In the genomic region with DNA sequence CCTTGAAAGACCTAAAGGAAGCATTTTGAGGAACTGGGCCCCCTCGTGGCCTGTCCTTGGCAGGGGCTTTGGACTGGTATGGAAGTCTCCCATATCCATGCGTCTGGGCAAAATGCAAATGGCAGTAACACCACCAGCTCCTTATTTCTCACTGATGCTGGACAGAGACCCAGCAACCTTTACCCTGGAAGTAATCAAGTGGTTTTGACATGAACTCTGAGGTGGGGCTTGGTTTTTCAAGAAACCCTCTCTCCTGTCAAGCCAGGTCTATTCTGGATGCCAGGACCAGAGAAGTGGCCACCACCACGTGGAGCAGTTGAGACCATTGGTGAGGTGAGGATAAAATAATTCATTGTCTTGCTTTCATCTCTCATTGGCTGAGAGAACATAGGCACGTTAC, we compare ENCODE assay signal across 30 cellular contexts.
DNase-seq lines count a peak whose midpoint lies in the region; ATAC-seq and TF ChIP-seq lines count a peak whose summit lies in the region.
"Had no signal": no experiment of that assay in that cellular context is flagged by ENCODE, and none has a peak within 500 bp of the region (broad histone marks: within the 10 kb centered on the region; RNA-seq: fewer than 3 reads in every experiment).

No MANE protein-coding gene starts in this region.

- H3K36me3 Mint-ChIP-seq in chondrocyte (ENCODE audit: low read depth): no peaks in the 10 kb centered on the region
- H3K36me3 Mint-ChIP-seq in Caco-2 (ENCODE audit: insufficient read depth, unreplicated experiment): no peaks in the 10 kb centered on the region
- H3K36me3 Mint-ChIP-seq: activated CD8-positive, alpha-beta memory T cell treated with anti-CD3 and anti-CD28 coated beads, Interleukin-2, amount 10 ng/mL, durations not matched to agents 7 days and 5 days; T-cell had no signal

- H3K79me2 ChIP-seq in SK-N-SH (ENCODE audit: insufficient read depth): no peaks in the 10 kb centered on the region
- H3K79me2 ChIP-seq: parathyroid adenoma had no signal

- no peaks in the 10 kb centered on the region for H4K20me1 ChIP-seq in SK-N-SH (ENCODE audit: insufficient read depth)

- BruUV-seq in Caco-2 (replicated peaks; lab: Mats Ljungman, UMichigan): no TSS peak

- TF ChIP-seq CTCF in SK-N-SH (IDR thresholded peaks at IDR 0.05) (no peak), chondrocyte (IDR thresholded peaks at IDR 0.05) (peak; percentile 21), Caco-2 (IDR thresholded peaks at IDR 0.05; ENCODE audit: insufficient read depth in 1 of 2, low read depth in 1 of 2, low read length in 1 of 2, severe bottlenecking in 1 of 2, unreplicated experiment in 1 of 2) (no peak)

- H3K9me3 Mint-ChIP-seq in chondrocyte (ENCODE audit: low read depth): no peaks in the 10 kb centered on the region
- no peaks in the 10 kb centered on the region for H3K9me3 Mint-ChIP-seq in Caco-2 (ENCODE audit: unreplicated experiment)
- H3K9me3 Mint-ChIP-seq: activated CD4-positive, alpha-beta T cell treated with anti-CD3 and anti-CD28 coated beads, Interleukin-2, amount 10 ng/mL, durations not matched to agents 7 days and 5 days; HFFc6; T-cell had no signal

- no peaks in the 10 kb centered on the region for H3K27me3 ChIP-seq in SK-N-SH (ENCODE audit: insufficient read depth)
- no peaks in the 10 kb centered on the region for H3K27me3 ChIP-seq in Caco-2 (replicated peaks; ENCODE audit: control insufficient read depth, insufficient read depth, low read length)
- H3K27me3 ChIP-seq: ascending aorta, colonic mucosa, MG63, suprapubic skin, upper lobe of right lung had no signal

- POLR2A ChIA-PET in SK-N-SH (lab: Yijun Ruan, JAX): no interaction called here
- POLR2A ChIA-PET in Caco-2 (lab: Charles Lee): no interaction called here

- H3K4me1 ChIP-seq in SK-N-SH (ENCODE audit: control insufficient read depth in 1 of 2, insufficient read depth in 2 of 2, low read depth in 1 of 2, low read length in 1 of 2) (no peaks in the 10 kb centered on the region), Caco-2 (no peaks in the 10 kb centered on the region)
- H3K4me1 ChIP-seq: ascending aorta, colonic mucosa, left ventricle myocardium inferior, parathyroid adenoma, suprapubic skin, upper lobe of right lung had no signal

- H3K9me2 ChIP-seq in SK-N-SH: no peaks in the 10 kb centered on the region

- CTCF ChIA-PET in SK-N-SH (lab: Yijun Ruan, JAX) (interaction anchor here (0.8 to 10.3 kb wide), 2 partner anchors 208 to 361 kb away, joined by 3 to 183 read pairs; no protein-coding TSS in a partner anchor), Caco-2 (lab: Charles Lee) (interaction anchor here (0.9 kb wide), 1 partner anchor 209 kb away, joined by 4 read pairs; no protein-coding TSS in a partner anchor)

- no peaks in the 10 kb centered on the region for H3K36me3 ChIP-seq in SK-N-SH (replicated peaks in 1 of 2; ENCODE audit: control insufficient read depth in 1 of 2, insufficient read depth in 2 of 2, low read length in 1 of 2)
- no peaks in the 10 kb centered on the region for H3K36me3 ChIP-seq in Caco-2 (ENCODE audit: control insufficient read depth, insufficient read depth, low read length)
- H3K36me3 ChIP-seq: ascending aorta, colonic mucosa, left ventricle myocardium inferior, MG63, suprapubic skin, upper lobe of right lung had no signal

- TF ChIP-seq RAD21 in SK-N-SH (IDR thresholded peaks at IDR 0.05; ENCODE audit: low read length): no peak
- no peak for TF ChIP-seq RAD21 in Ishikawa (IDR thresholded peaks at IDR 0.05; ENCODE audit: low read depth)

- no peak overlapping the region for H2AFZ ChIP-seq in SK-N-SH (ENCODE audit: low read depth)
- H2AFZ ChIP-seq: GM23248, parathyroid adenoma had no signal

- no peak overlapping the region for H3K4me2 ChIP-seq in SK-N-SH
- H3K4me2 ChIP-seq: KMS-11 had no signal

- intact Hi-C loops in Caco-2 (cut with micrococcal nuclease; ENCODE audit: unreplicated experiment): loop anchor here (10.0 kb wide), 1 partner anchor 1032 kb away; no protein-coding TSS in a partner anchor

- no peak for TF ChIP-seq EP300 in SK-N-SH (IDR thresholded peaks at IDR 0.05; ENCODE audit: borderline replicate concordance in 1 of 2, low read depth in 1 of 2, low read length in 1 of 2)
- no peak for TF ChIP-seq EP300 in Ishikawa (IDR thresholded peaks at IDR 0.05; ENCODE audit: borderline replicate concordance)

- ATAC-seq in SK-N-SH treated with all-trans-retinoic acid at 6 μM for 48 hours: no peak
- ATAC-seq: activated CD8-positive, alpha-beta memory T cell treated with anti-CD3 and anti-CD28 coated beads, Interleukin-2, amount 10 ng/mL, durations not matched to agents 7 days and 5 days; T-cell; upper lobe of right lung had no signal

- DNase-seq in SK-N-SH (no peak), chondrocyte (ENCODE audit: low spot score) (no peak), mucosa of gallbladder (ENCODE audit: low spot score) (no peak), foreskin melanocyte (no peak), NCI-H146 treated with DMSO at 0.1 percent for 48 hours (lab: John Stamatoyannopoulos, UW; ENCODE audit: unreplicated experiment) (no peak), Caco-2 (no peak)
- DNase-seq: activated CD4-positive, alpha-beta T cell treated with anti-CD3 and anti-CD28 coated beads, Interleukin-2, amount 10 ng/mL, durations not matched to agents 7 days and 5 days; activated CD8-positive, alpha-beta memory T cell treated with anti-CD3 and anti-CD28 coated beads, Interleukin-2, amount 10 ng/mL, durations not matched to agents 7 days and 5 days; activated T-cell treated with anti-CD3 and anti-CD28 coated beads, Interleukin-2, amount 50 U/mL, for 48 hours; colonic mucosa; effector CD4-positive, alpha-beta T cell; GM23248; HFFc6; left ventricle myocardium inferior; mesenchymal stem cell; MG63; NCI-H1417 treated with DMSO at 0.1 percent for 48 hours; NCI-H2081 treated with DMSO at 0.1 percent for 48 hours; retina; SIG-M5; stimulated activated naive CD4-positive, alpha-beta T cell treated with Interleukin-2 at 50 U/mL for 16 hours; T-cell; upper lobe of right lung had no signal

- no peak overlapping the region for H3K4me3 ChIP-seq in SK-N-SH (ENCODE audit: low read depth in 2 of 2, low read length in 1 of 2)
- no peak overlapping the region for H3K4me3 ChIP-seq in Caco-2 (ENCODE audit: low read depth, low read length)
- H3K4me3 ChIP-seq: ascending aorta, colonic mucosa, GM23248, left ventricle myocardium inferior, MG63, skin epidermis, suprapubic skin, upper lobe of right lung had no signal

- H3K4me3 Mint-ChIP-seq in chondrocyte (ENCODE audit: unreplicated experiment) (no peak overlapping the region), Caco-2 (ENCODE audit: unreplicated experiment) (no peak overlapping the region)
- H3K4me3 Mint-ChIP-seq: activated CD4-positive, alpha-beta T cell treated with anti-CD3 and anti-CD28 coated beads, Interleukin-2, amount 10 ng/mL, durations not matched to agents 7 days and 5 days; activated CD8-positive, alpha-beta memory T cell treated with anti-CD3 and anti-CD28 coated beads, Interleukin-2, amount 10 ng/mL, durations not matched to agents 7 days and 5 days; HFFc6; T-cell had no signal

- H3K27ac ChIP-seq in SK-N-SH (ENCODE audit: low read depth in 2 of 2, low read length in 1 of 2): no peak overlapping the region
- H3K27ac ChIP-seq: ascending aorta, colonic mucosa, GM23248, KMS-11, left ventricle myocardium inferior, parathyroid adenoma, skin epidermis, suprapubic skin, upper lobe of right lung had no signal

- no peak overlapping the region for H3K27ac Mint-ChIP-seq in chondrocyte (ENCODE audit: unreplicated experiment)
- no peak overlapping the region for H3K27ac Mint-ChIP-seq in Caco-2 (ENCODE audit: unreplicated experiment)
- H3K27ac Mint-ChIP-seq: activated CD4-positive, alpha-beta T cell treated with anti-CD3 and anti-CD28 coated beads, Interleukin-2, amount 10 ng/mL, durations not matched to agents 7 days and 5 days; activated CD8-positive, alpha-beta memory T cell treated with anti-CD3 and anti-CD28 coated beads, Interleukin-2, amount 10 ng/mL, durations not matched to agents 7 days and 5 days; HFFc6; T-cell had no signal

- H3K27me3 Mint-ChIP-seq in chondrocyte (ENCODE audit: low read depth): peaks cover 12% of the 10 kb centered on the region
- peaks cover 24% of the 10 kb centered on the region for H3K27me3 Mint-ChIP-seq in Caco-2 (ENCODE audit: insufficient read depth, unreplicated experiment)

- 40% methylated on average over 4 of the region's 4 CpGs for WGBS in SK-N-SH (ENCODE audit: low lambda C conversion rate)

- H3K4me1 Mint-ChIP-seq in chondrocyte (ENCODE audit: low read depth): no peaks in the 10 kb centered on the region
- H3K4me1 Mint-ChIP-seq in Caco-2 (ENCODE audit: low read depth, unreplicated experiment): no peaks in the 10 kb centered on the region
- H3K4me1 Mint-ChIP-seq: activated CD4-positive, alpha-beta T cell treated with anti-CD3 and anti-CD28 coated beads, Interleukin-2, amount 10 ng/mL, durations not matched to agents 7 days and 5 days; activated CD8-positive, alpha-beta memory T cell treated with anti-CD3 and anti-CD28 coated beads, Interleukin-2, amount 10 ng/mL, durations not matched to agents 7 days and 5 days; T-cell had no signal

- H3F3A ChIP-seq in SK-N-SH (replicated peaks; ENCODE audit: insufficient read depth): no peaks in the 10 kb centered on the region

- H3K9me3 ChIP-seq in SK-N-SH (no peaks in the 10 kb centered on the region), Caco-2 (no peaks in the 10 kb centered on the region)
- H3K9me3 ChIP-seq: ascending aorta, colonic mucosa, left ventricle myocardium inferior, MG63, suprapubic skin, upper lobe of right lung had no signal

- no peak overlapping the region for H3K9ac ChIP-seq in SK-N-SH
- H3K9ac ChIP-seq: GM23248, KMS-11, parathyroid adenoma had no signal

TF ChIP-seq in SK-N-SH, 30 proteins besides CTCF, POLR2A, EP300 and RAD21 (continues in another document):
- no peak for TF ChIP-seq POLR2AphosphoS5 (IDR thresholded peaks at IDR 0.05; ENCODE audit: low read depth, low read length)
- no peak for TF ChIP-seq GATA2 (CRISPR knock-in tag; IDR thresholded peaks at IDR 0.05)
- TF ChIP-seq, protein P1, sequence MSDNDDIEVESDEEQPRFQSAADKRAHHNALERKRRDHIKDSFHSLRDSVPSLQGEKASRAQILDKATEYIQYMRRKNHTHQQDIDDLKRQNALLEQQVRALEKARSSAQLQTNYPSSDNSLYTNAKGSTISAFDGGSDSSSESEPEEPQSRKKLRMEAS (IDR thresholded peaks at IDR 0.05; ENCODE audit: low read depth): no peak

TF ChIP-seq in Ishikawa, 13 proteins besides CTCF, POLR2A, EP300 and RAD21 (continues in another document):
- TF ChIP-seq ZBTB7A (IDR thresholded peaks at IDR 0.05; ENCODE audit: low read depth): no peak
- TF ChIP-seq NFIC (IDR thresholded peaks at IDR 0.05): no peak
- TF ChIP-seq YY1 (IDR thresholded peaks at IDR 0.05; ENCODE audit: low read depth): no peak
- TF ChIP-seq, protein P2, sequence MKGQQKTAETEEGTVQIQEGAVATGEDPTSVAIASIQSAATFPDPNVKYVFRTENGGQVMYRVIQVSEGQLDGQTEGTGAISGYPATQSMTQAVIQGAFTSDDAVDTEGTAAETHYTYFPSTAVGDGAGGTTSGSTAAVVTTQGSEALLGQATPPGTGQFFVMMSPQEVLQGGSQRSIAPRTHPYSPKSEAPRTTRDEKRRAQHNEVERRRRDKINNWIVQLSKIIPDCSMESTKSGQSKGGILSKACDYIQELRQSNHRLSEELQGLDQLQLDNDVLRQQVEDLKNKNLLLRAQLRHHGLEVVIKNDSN (IDR thresholded peaks at IDR 0.05): no peak
- no peak for TF ChIP-seq FOXM1 (IDR thresholded peaks at IDR 0.05; ENCODE audit: borderline replicate concordance, low read depth)
